In the genomic region with DNA sequence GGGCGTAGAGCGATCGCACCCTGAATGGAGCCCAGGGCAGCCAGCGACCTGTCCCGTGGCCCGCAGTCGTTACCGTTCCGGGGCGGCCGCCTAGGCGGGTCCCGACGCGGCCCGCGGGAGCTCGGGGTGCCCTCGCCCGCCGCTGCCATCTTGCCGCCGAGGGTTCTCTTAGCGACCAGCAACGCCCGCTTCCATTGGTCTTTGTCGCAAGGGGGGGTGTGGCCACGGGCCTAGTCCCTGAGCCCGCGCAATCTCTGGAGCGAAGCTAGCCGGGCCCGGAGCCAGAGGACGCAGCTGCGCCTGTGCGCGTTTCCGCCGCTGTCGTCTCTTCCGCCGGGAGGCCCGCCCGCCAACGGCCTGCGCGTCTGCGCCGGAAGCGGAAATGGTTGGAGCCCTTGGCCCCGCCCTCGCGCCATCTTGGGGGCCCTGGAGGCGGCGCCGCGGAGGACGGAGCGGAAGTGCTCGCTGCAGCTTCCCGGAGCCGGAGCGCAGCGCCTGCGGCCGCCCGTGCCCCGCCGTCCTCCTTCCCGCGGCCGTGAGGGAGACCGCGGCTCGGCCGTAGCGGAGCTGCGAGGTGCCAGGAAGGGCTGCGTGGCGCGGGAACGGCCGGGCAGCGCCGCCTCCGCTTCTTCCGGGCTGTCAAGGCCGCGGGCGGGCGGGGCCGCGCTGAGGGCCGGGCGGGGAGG, we compare ENCODE assay signal across 1 cellular context.
TF ChIP-seq lines count a peak whose summit lies in the region.

A gene (minus strand): TSS at position 170 of the 686 bp plus-strand sequence. CDS start 21 bp downstream, at position 149.
A gene with protein sequence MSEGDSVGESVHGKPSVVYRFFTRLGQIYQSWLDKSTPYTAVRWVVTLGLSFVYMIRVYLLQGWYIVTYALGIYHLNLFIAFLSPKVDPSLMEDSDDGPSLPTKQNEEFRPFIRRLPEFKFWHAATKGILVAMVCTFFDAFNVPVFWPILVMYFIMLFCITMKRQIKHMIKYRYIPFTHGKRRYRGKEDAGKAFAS (plus strand): TSS at position 457 of the 686 bp plus-strand sequence. CDS start 3,950 bp downstream, outside the sequence.

TF ChIP-seq in HEK293, 187 proteins besides CTCF, POLR2A, EP300 and RAD21 (continued from another document and continues in another):
- TF ChIP-seq, protein P1, sequence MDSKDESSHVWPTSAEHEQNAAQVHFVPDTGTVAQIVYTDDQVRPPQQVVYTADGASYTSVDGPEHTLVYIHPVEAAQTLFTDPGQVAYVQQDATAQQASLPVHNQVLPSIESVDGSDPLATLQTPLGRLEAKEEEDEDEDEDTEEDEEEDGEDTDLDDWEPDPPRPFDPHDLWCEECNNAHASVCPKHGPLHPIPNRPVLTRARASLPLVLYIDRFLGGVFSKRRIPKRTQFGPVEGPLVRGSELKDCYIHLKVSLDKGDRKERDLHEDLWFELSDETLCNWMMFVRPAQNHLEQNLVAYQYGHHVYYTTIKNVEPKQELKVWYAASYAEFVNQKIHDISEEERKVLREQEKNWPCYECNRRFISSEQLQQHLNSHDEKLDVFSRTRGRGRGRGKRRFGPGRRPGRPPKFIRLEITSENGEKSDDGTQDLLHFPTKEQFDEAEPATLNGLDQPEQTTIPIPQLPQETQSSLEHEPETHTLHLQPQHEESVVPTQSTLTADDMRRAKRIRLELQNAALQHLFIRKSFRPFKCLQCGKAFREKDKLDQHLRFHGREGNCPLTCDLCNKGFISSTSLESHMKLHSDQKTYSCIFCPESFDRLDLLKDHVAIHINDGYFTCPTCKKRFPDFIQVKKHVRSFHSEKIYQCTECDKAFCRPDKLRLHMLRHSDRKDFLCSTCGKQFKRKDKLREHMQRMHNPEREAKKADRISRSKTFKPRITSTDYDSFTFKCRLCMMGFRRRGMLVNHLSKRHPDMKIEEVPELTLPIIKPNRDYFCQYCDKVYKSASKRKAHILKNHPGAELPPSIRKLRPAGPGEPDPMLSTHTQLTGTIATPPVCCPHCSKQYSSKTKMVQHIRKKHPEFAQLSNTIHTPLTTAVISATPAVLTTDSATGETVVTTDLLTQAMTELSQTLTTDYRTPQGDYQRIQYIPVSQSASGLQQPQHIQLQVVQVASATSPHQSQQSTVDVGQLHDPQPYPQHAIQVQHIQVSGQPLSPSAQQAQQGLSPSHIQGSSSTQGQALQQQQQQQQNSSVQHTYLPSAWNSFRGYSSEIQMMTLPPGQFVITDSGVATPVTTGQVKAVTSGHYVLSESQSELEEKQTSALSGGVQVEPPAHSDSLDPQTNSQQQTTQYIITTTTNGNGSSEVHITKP (tag by site-specific recombination; IDR thresholded peaks at IDR 0.05), result peak; percentile 36; the same call in 1 of the 2 replicates
- TF ChIP-seq, protein P2, sequence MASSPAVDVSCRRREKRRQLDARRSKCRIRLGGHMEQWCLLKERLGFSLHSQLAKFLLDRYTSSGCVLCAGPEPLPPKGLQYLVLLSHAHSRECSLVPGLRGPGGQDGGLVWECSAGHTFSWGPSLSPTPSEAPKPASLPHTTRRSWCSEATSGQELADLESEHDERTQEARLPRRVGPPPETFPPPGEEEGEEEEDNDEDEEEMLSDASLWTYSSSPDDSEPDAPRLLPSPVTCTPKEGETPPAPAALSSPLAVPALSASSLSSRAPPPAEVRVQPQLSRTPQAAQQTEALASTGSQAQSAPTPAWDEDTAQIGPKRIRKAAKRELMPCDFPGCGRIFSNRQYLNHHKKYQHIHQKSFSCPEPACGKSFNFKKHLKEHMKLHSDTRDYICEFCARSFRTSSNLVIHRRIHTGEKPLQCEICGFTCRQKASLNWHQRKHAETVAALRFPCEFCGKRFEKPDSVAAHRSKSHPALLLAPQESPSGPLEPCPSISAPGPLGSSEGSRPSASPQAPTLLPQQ (tag by site-specific recombination; IDR thresholded peaks at IDR 0.05), result peak; percentile 57; the same call in 1 of the 2 replicates
- peak; percentile 11; the same call in 1 of the 2 replicates for TF ChIP-seq ZNF324 (tag by site-specific recombination; IDR thresholded peaks at IDR 0.05)
- TF ChIP-seq, protein P3, sequence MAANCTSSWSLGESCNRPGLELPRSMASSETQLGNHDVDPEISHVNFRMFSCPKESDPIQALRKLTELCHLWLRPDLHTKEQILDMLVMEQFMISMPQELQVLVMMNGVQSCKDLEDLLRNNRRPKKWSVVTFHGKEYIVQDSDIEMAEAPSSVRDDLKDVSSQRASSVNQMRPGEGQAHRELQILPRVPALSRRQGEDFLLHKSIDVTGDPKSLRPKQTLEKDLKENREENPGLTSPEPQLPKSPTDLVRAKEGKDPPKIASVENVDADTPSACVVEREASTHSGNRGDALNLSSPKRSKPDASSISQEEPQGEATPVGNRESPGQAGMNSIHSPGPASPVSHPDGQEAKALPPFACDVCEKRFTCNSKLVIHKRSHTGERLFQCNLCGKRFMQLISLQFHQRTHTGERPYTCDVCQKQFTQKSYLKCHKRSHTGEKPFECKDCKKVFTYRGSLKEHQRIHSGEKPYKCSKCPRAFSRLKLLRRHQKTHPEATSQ (tag by site-specific recombination; IDR thresholded peaks at IDR 0.05), result 0 out of 2 replicates have a peak, but pooled peaks have one; percentile 1
- TF ChIP-seq ZNF776 (tag by site-specific recombination; IDR thresholded peaks at IDR 0.05; ENCODE audit: borderline replicate concordance), result no peak
- TF ChIP-seq, protein P4, sequence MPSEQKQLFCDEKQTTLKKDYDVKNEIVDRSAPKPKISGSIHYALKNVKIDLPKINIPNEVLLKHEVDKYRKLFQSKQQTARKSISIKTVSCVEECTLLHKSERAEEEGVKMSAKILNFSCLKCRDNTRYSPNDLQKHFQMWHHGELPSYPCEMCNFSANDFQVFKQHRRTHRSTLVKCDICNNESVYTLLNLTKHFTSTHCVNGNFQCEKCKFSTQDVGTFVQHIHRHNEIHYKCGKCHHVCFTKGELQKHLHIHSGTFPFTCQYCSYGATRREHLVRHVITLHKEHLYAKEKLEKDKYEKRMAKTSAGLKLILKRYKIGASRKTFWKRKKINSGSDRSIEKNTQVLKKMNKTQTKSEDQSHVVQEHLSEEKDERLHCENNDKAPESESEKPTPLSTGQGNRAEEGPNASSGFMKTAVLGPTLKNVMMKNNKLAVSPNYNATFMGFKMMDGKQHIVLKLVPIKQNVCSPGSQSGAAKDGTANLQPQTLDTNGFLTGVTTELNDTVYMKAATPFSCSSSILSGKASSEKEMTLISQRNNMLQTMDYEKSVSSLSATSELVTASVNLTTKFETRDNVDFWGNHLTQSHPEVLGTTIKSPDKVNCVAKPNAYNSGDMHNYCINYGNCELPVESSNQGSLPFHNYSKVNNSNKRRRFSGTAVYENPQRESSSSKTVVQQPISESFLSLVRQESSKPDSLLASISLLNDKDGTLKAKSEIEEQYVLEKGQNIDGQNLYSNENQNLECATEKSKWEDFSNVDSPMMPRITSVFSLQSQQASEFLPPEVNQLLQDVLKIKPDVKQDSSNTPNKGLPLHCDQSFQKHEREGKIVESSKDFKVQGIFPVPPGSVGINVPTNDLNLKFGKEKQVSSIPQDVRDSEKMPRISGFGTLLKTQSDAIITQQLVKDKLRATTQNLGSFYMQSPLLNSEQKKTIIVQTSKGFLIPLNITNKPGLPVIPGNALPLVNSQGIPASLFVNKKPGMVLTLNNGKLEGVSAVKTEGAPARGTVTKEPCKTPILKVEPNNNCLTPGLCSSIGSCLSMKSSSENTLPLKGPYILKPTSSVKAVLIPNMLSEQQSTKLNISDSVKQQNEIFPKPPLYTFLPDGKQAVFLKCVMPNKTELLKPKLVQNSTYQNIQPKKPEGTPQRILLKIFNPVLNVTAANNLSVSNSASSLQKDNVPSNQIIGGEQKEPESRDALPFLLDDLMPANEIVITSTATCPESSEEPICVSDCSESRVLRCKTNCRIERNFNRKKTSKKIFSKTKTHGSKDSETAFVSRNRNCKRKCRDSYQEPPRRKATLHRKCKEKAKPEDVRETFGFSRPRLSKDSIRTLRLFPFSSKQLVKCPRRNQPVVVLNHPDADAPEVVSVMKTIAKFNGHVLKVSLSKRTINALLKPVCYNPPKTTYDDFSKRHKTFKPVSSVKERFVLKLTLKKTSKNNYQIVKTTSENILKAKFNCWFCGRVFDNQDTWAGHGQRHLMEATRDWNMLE (tag by site-specific recombination; conservative IDR thresholded peaks at IDR 0.05; ENCODE audit: low read depth), result peak; percentile 88
- TF ChIP-seq, protein P5, sequence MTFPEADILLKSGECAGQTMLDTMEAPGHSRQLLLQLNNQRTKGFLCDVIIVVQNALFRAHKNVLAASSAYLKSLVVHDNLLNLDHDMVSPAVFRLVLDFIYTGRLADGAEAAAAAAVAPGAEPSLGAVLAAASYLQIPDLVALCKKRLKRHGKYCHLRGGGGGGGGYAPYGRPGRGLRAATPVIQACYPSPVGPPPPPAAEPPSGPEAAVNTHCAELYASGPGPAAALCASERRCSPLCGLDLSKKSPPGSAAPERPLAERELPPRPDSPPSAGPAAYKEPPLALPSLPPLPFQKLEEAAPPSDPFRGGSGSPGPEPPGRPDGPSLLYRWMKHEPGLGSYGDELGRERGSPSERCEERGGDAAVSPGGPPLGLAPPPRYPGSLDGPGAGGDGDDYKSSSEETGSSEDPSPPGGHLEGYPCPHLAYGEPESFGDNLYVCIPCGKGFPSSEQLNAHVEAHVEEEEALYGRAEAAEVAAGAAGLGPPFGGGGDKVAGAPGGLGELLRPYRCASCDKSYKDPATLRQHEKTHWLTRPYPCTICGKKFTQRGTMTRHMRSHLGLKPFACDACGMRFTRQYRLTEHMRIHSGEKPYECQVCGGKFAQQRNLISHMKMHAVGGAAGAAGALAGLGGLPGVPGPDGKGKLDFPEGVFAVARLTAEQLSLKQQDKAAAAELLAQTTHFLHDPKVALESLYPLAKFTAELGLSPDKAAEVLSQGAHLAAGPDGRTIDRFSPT (tag by site-specific recombination; IDR thresholded peaks at IDR 0.05), result peak; percentile 100
- TF ChIP-seq, protein P6, sequence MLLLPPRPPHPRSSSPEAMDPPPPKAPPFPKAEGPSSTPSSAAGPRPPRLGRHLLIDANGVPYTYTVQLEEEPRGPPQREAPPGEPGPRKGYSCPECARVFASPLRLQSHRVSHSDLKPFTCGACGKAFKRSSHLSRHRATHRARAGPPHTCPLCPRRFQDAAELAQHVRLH (tag by site-specific recombination; IDR thresholded peaks at IDR 0.05), result peak; percentile 69; the same call in 1 of the 2 replicates
- peak; percentile 98 for TF ChIP-seq SP2 (tag by site-specific recombination; IDR thresholded peaks at IDR 0.05)
- 0 out of 2 replicates have a peak, but pooled peaks have one; percentile 7 for TF ChIP-seq ZNF596 (tag by site-specific recombination; IDR thresholded peaks at IDR 0.05)
- no peak for TF ChIP-seq ZFP3 (tag by site-specific recombination; IDR thresholded peaks at IDR 0.05; ENCODE audit: low read depth)
- no peak for TF ChIP-seq ZNF292 (tag by site-specific recombination; IDR thresholded peaks at IDR 0.05; ENCODE audit: borderline replicate concordance, low read depth)
- peak; percentile 64; the same call in 1 of the 2 replicates for TF ChIP-seq ZSCAN30 (tag by site-specific recombination; IDR thresholded peaks at IDR 0.05)
- peak; percentile 83 for TF ChIP-seq ZXDB (tag by site-specific recombination; IDR thresholded peaks at IDR 0.05)
- TF ChIP-seq ZNF529 (tag by site-specific recombination; IDR thresholded peaks at IDR 0.05; ENCODE audit: insufficient replicate concordance), result no peak
- no peak for TF ChIP-seq ZNF585B (tag by site-specific recombination; IDR thresholded peaks at IDR 0.05)
- TF ChIP-seq, protein P7, sequence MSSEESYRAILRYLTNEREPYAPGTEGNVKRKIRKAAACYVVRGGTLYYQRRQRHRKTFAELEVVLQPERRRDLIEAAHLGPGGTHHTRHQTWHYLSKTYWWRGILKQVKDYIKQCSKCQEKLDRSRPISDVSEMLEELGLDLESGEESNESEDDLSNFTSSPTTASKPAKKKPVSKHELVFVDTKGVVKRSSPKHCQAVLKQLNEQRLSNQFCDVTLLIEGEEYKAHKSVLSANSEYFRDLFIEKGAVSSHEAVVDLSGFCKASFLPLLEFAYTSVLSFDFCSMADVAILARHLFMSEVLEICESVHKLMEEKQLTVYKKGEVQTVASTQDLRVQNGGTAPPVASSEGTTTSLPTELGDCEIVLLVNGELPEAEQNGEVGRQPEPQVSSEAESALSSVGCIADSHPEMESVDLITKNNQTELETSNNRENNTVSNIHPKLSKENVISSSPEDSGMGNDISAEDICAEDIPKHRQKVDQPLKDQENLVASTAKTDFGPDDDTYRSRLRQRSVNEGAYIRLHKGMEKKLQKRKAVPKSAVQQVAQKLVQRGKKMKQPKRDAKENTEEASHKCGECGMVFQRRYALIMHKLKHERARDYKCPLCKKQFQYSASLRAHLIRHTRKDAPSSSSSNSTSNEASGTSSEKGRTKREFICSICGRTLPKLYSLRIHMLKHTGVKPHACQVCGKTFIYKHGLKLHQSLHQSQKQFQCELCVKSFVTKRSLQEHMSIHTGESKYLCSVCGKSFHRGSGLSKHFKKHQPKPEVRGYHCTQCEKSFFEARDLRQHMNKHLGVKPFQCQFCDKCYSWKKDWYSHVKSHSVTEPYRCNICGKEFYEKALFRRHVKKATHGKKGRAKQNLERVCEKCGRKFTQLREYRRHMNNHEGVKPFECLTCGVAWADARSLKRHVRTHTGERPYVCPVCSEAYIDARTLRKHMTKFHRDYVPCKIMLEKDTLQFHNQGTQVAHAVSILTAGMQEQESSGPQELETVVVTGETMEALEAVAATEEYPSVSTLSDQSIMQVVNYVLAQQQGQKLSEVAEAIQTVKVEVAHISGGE (tag by site-specific recombination; conservative IDR thresholded peaks at IDR 0.05; ENCODE audit: low read depth), result peak; percentile 97
- no peak for TF ChIP-seq SCRT2 (tag by site-specific recombination; IDR thresholded peaks at IDR 0.05)
- 0 out of 2 replicates have a peak, but pooled peaks have one; percentile 35 for TF ChIP-seq ZBTB48 (tag by site-specific recombination; IDR thresholded peaks at IDR 0.05)
- TF ChIP-seq ZSCAN23 (tag by site-specific recombination; IDR thresholded peaks at IDR 0.05), result no peak
- peak; percentile 69 for TF ChIP-seq GLIS1 (tag by site-specific recombination; IDR thresholded peaks at IDR 0.05)
- peak; percentile 94 for TF ChIP-seq ZEB2 (tag by site-specific recombination; IDR thresholded peaks at IDR 0.05)
- TF ChIP-seq ZNF544 (tag by site-specific recombination; IDR thresholded peaks at IDR 0.05), result no peak
- 0 out of 2 replicates have a peak, but pooled peaks have one; percentile 1 for TF ChIP-seq ZNF341 (tag by site-specific recombination; IDR thresholded peaks at IDR 0.05; ENCODE audit: low read depth)
- TF ChIP-seq ZNF660 (tag by site-specific recombination; IDR thresholded peaks at IDR 0.05), result 0 out of 2 replicates have a peak, but pooled peaks have one; percentile 11
- TF ChIP-seq, protein P8, sequence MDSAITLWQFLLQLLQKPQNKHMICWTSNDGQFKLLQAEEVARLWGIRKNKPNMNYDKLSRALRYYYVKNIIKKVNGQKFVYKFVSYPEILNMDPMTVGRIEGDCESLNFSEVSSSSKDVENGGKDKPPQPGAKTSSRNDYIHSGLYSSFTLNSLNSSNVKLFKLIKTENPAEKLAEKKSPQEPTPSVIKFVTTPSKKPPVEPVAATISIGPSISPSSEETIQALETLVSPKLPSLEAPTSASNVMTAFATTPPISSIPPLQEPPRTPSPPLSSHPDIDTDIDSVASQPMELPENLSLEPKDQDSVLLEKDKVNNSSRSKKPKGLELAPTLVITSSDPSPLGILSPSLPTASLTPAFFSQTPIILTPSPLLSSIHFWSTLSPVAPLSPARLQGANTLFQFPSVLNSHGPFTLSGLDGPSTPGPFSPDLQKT (IDR thresholded peaks at IDR 0.05; ENCODE audit: borderline replicate concordance, low read depth, low read length), result peak; percentile 95
- TF ChIP-seq, protein P9, sequence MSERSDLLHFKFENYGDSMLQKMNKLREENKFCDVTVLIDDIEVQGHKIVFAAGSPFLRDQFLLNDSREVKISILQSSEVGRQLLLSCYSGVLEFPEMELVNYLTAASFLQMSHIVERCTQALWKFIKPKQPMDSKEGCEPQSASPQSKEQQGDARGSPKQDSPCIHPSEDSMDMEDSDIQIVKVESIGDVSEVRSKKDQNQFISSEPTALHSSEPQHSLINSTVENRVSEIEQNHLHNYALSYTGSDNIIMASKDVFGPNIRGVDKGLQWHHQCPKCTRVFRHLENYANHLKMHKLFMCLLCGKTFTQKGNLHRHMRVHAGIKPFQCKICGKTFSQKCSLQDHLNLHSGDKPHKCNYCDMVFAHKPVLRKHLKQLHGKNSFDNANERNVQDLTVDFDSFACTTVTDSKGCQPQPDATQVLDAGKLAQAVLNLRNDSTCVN (tag by site-specific recombination; optimal IDR thresholded peaks at IDR 0.05), result peak; percentile 96
